Comparison of ENCODE assay signal across 8 cellular contexts in genomic region chrX:118974908-118975671, GRCh38.
A peak's percentile ranks its signal among the peaks of the same experiment; 100 is the strongest.
DNase-seq lines count a peak whose midpoint lies in the region; ATAC-seq and TF ChIP-seq lines count a peak whose summit lies in the region.

No MANE protein-coding gene starts in this region.

- ATAC-seq in HG03432 (IDR thresholded peaks at IDR 0.05; ENCODE audit: unreplicated experiment) (peak; percentile 55), HG03039 (IDR thresholded peaks at IDR 0.05; ENCODE audit: unreplicated experiment) (no peak)

- no peak for TF ChIP-seq CTCF in astrocyte of the cerebellum (IDR thresholded peaks at IDR 0.05; ENCODE audit: low read depth, low read length, missing control alignments)

- peak; percentile 12 for DNase-seq in ELR (ENCODE audit: low read depth)
- DNase-seq in T follicular helper cell (ENCODE audit: low read depth), result peak; percentile 37
- no peak for DNase-seq in astrocyte of the cerebellum (ENCODE audit: low read depth)
- peak; percentile 20 for DNase-seq in iris pigment epithelial cell (ENCODE audit: low read depth)
- DNase-seq in stimulated activated CD4-positive, alpha-beta T cell treated with anti-CD3 and anti-CD28 coated beads, Interleukin-1b, Interleukin-23, amount 100 ng/mL, for 4 hours (ENCODE audit: low read depth in 2 of 2), result peak; percentile 27 to 28
- no peak for DNase-seq in superior temporal gyrus (ENCODE audit: extremely low spot score)

- in situ Hi-C loops in astrocyte of the cerebellum (cut with HindIII; ENCODE audit: low sequenced_read_pairs), result no loop called here

- H3K4me3 ChIP-seq in astrocyte of the cerebellum (ENCODE audit: low read depth, low read length), result peak overlapping the region; percentile 15

Comparison
In these comparisons a context has a peak if more than half of its experiments do, and no peak if none do; other contexts are left out.
1. DNase-seq: peak in ELR (single experiment), T follicular helper cell (single experiment), iris pigment epithelial cell (single experiment) and stimulated activated CD4-positive, alpha-beta T cell treated with anti-CD3 and anti-CD28 coated beads, Interleukin-1b, Interleukin-23, amount 100 ng/mL, for 4 hours (2 of 2); none in astrocyte of the cerebellum (single experiment) and superior temporal gyrus (single experiment).